ENCODE assay signal across 8 cellular contexts in genomic region chr3:5057857-5058324, GRCh38.
DNase-seq lines count a peak whose midpoint lies in the region; ATAC-seq and TF ChIP-seq lines count a peak whose summit lies in the region.

No MANE protein-coding gene starts in this region.

- CTCF ChIA-PET in activated CD4-positive, alpha-beta T cell treated with anti-CD3 and anti-CD28 coated beads, Interleukin-2, amount 10 ng/mL, durations not matched to agents 7 days and 5 days (lab: Charles Lee): interaction anchor here (0.6 to 2.7 kb wide), 28 partner anchors 14 to 360 kb away, joined by 3 to 25 read pairs (median 3); partner anchors contain the start of gene BHLHE40

- H3K4me1 Mint-ChIP-seq in activated CD4-positive, alpha-beta T cell treated with anti-CD3 and anti-CD28 coated beads, Interleukin-2, amount 10 ng/mL, durations not matched to agents 7 days and 5 days: peaks cover 26% of the 10 kb centered on the region

- TF ChIP-seq POLR2A in lower leg skin (IDR thresholded peaks at IDR 0.05): no peak

- WGBS in lower leg skin, 2 donors: 27 to 31% methylated on average over 7 of the region's 7 CpGs

- intact Hi-C loops in lower leg skin (cut with DNase I; ENCODE audit: low total_unique reads): no loop called here

- no peaks in the 10 kb centered on the region for H3K36me3 Mint-ChIP-seq in activated CD4-positive, alpha-beta T cell treated with anti-CD3 and anti-CD28 coated beads, Interleukin-2, amount 10 ng/mL, durations not matched to agents 7 days and 5 days (ENCODE audit: low read depth)

- no peak overlapping the region for H3K27ac Mint-ChIP-seq in activated CD4-positive, alpha-beta T cell treated with anti-CD3 and anti-CD28 coated beads, Interleukin-2, amount 10 ng/mL, durations not matched to agents 7 days and 5 days

- in situ Hi-C loops in ACHN (cut with HindIII; ENCODE audit: low pct_ligation_motif_present, low pct_unique_long_range_greater_than_20kb, low sequenced_read_pairs): loop anchor here (25.0 kb wide), 1 partner anchor 346 kb away; no protein-coding TSS in a partner anchor

- peak; percentile 75 for DNase-seq in ACHN
- DNase-seq in NCI-H524 (lab: John Stamatoyannopoulos, UW): peak; percentile 34 to 79
- peak; percentile 84 for DNase-seq in activated CD4-positive, alpha-beta T cell treated with anti-CD3 and anti-CD28 coated beads, Interleukin-2, amount 10 ng/mL, durations not matched to agents 7 days and 5 days
- DNase-seq in dermis blood vessel endothelial cell: peak; percentile 91
- peak; percentile 88 to 95 for DNase-seq in lower leg skin (ENCODE audit: low spot score in 2 of 2)
- DNase-seq in stimulated activated CD8-positive, alpha-beta memory T cell treated with anti-CD3 and anti-CD28 coated beads, Interleukin-12 subunit alpha, Interleukin-12 subunit beta, amount 100 ng/mL, for 1 hour (ENCODE audit: low read depth): peak; percentile 48

- no peak overlapping the region for H3K4me3 Mint-ChIP-seq in activated CD4-positive, alpha-beta T cell treated with anti-CD3 and anti-CD28 coated beads, Interleukin-2, amount 10 ng/mL, durations not matched to agents 7 days and 5 days

- no peaks in the 10 kb centered on the region for H3K9me3 Mint-ChIP-seq in activated CD4-positive, alpha-beta T cell treated with anti-CD3 and anti-CD28 coated beads, Interleukin-2, amount 10 ng/mL, durations not matched to agents 7 days and 5 days

- POLR2A ChIA-PET in activated CD4-positive, alpha-beta T cell treated with anti-CD3 and anti-CD28 coated beads, Interleukin-2, amount 10 ng/mL, durations not matched to agents 7 days and 5 days (lab: Charles Lee): interaction anchor here (0.5 to 1.4 kb wide), 2 partner anchors 78 to 337 kb away, joined by 3 read pairs; no protein-coding TSS in a partner anchor

- ATAC-seq in GM18508 (IDR thresholded peaks at IDR 0.05; ENCODE audit: insufficient read depth, unreplicated experiment) (peak; percentile 93), HG02981 (IDR thresholded peaks at IDR 0.05; ENCODE audit: unreplicated experiment) (peak; percentile 89)

- H3K4me3 ChIP-seq in lower leg skin (ENCODE audit: low read depth, poor library complexity, severe bottlenecking): no peak overlapping the region

- peak in 1 of 3 donors; percentile 16 for TF ChIP-seq CTCF in lower leg skin (IDR thresholded peaks at IDR 0.05)

- peaks cover 7% of the 10 kb centered on the region for H3K27me3 Mint-ChIP-seq in activated CD4-positive, alpha-beta T cell treated with anti-CD3 and anti-CD28 coated beads, Interleukin-2, amount 10 ng/mL, durations not matched to agents 7 days and 5 days
